ENCODE assay signal across 36 cellular contexts in genomic region chr19:28159065-28159464, GRCh38.
"Had no signal": no experiment of that assay in that cellular context is flagged by ENCODE, and none has a peak within 500 bp of the region (broad histone marks: within the 10 kb centered on the region; RNA-seq: fewer than 3 reads in every experiment).

No MANE protein-coding gene starts in this region.

- H3K36me3 ChIP-seq: MG63 had no signal

- H3K27me3 ChIP-seq: MG63 had no signal

- DNase-seq: MG63, MM.1S, MV-4-11, NCI-H1048, NCI-H1092, NCI-H1092 treated with DMSO at 0.1 percent for 48 hours, NCI-H1105, NCI-H1105 treated with DMSO at 0.1 percent for 48 hours, NCI-H1417, NCI-H1417 treated with DMSO at 0.1 percent for 48 hours, NCI-H1436, NCI-H1436 treated with DMSO at 0.1 percent for 48 hours, NCI-H146, NCI-H1694, NCI-H1694 treated with DMSO at 0.1 percent for 48 hours, NCI-H187, NCI-H187 treated with DMSO at 0.1 percent for 48 hours, NCI-H1930, NCI-H2029, NCI-H2029 treated with DMSO at 0.1 percent for 48 hours, NCI-H2081, NCI-H2081 treated with DMSO at 0.1 percent for 48 hours, NCI-H2107, NCI-H2171, NCI-H2171 treated with DMSO at 0.1 percent for 48 hours, NCI-H2227 treated with DMSO at 0.1 percent for 48 hours, NCI-H226, NCI-H345, NCI-H446, NCI-H446 treated with DMSO at 0.1 percent for 48 hours, NCI-H510A, NCI-H510A treated with DMSO at 0.1 percent for 48 hours, NCI-H524, NCI-H524 treated with DMSO at 0.1 percent for 48 hours, NCI-H526, NCI-H526 treated with DMSO at 0.1 percent for 48 hours had no signal

- H3K4me3 ChIP-seq: MG63 had no signal
